Comparison of ENCODE assay signal across 8 cellular contexts in the genomic region with DNA sequence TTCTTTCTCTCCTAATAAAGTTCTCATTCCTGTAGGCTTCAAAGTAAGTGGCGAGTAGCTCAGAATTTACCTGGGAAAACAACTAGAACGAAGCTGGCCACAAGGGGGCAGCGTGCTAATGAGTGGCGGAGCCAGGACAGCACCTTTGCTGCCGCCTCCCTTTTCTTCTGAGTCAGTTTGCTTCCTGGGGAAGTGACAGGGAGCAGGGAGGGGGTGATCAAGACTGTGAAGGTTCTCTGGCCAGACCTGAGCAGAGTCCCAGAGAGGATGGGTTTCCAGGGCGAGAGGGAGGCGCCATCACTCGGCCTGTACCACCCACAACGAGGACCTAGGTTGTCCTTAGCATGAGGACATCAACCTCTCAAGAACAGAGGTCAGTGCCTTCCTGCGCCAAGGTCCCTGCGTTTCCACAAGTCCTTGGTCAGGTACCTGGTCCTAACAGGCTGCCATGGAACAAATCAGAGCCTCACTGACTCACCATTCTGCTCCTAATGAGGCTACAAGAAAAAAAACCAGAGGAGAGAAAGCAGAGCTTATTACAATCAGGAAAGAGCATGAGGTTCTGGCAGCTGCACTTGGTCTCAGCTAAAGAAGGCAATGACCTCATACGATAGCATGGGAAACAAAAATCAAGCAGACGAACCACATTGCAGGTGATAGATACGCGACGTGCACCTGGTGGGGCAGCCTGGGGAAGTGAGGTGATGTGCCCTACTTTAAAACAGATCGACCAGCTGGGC.
DNase-seq lines count a peak whose midpoint lies in the region; ATAC-seq and TF ChIP-seq lines count a peak whose summit lies in the region.

No MANE protein-coding gene starts in this region.

- H3K4me3 ChIP-seq in adipocyte (ENCODE audit: low read length) (no peak overlapping the region), heart left ventricle (peak overlapping the region in 6 of 12 donors; percentile 19 to 36 (median 27)), transverse colon (no peak overlapping the region)

- no peak for TF ChIP-seq EP300 in transverse colon (IDR thresholded peaks at IDR 0.05; ENCODE audit: low read depth)

- H3K36me3 ChIP-seq in adipocyte (ENCODE audit: control insufficient read depth, insufficient read depth, low read length, severe bottlenecking), result no peaks in the 10 kb centered on the region
- no peaks in the 10 kb centered on the region for H3K36me3 ChIP-seq in heart left ventricle
- H3K36me3 ChIP-seq in transverse colon, result no peaks in the 10 kb centered on the region

- 9 to 19% (median 15%) methylated on average over 15 to 17 of the region's 17 CpGs for WGBS in heart left ventricle, 4 donors
- 0 to 37% methylated on average over 3 to 17 of the region's 17 CpGs for WGBS in transverse colon (ENCODE audit: low coverage in 1 of 2), 2 donors

- H3K27me3 ChIP-seq in adipocyte (replicated peaks; ENCODE audit: control insufficient read depth, insufficient read depth, low read length), result no peaks in the 10 kb centered on the region
- no peaks in the 10 kb centered on the region for H3K27me3 ChIP-seq in heart left ventricle
- no peaks in the 10 kb centered on the region for H3K27me3 ChIP-seq in transverse colon

- H3K27ac ChIP-seq in heart left ventricle (peak overlapping the region; percentile 75 to 93 (median 88)), transverse colon (peak overlapping the region; percentile 78 to 88 (median 83))

- intact Hi-C loops in heart left ventricle (cut with DNase I), result loop anchor here (1.0 to 10.0 kb wide), 9 partner anchors 28 to 218 kb away; partner anchors contain the start of gene SPDYA (in 1 of the 10)
- intact Hi-C loops in posterior cingulate gyrus (cut with DNase I), result loop anchor here (2.0 kb wide), 1 partner anchor 158 kb away; no protein-coding TSS in a partner anchor
- intact Hi-C loops in transverse colon (cut with DNase I; ENCODE audit: low total_unique reads), result loop anchor here (2.0 to 5.0 kb wide), 2 partner anchors 68 to 158 kb away; no protein-coding TSS in a partner anchor

- in situ Hi-C loops in transverse colon (cut with MboI; ENCODE audit: low pct_ligation_motif_present in 1 of 4, low pct_unique_long_range_greater_than_20kb in 1 of 4, low sequenced_read_pairs in 3 of 4), result loop anchor here (5.0 to 25.0 kb wide), 4 partner anchors 160 to 618 kb away; partner anchors contain the start of genes PPP1CB (in 3 of the 4) and WDR43 (in 1 of the 4)

- peaks cover 10% of the 10 kb centered on the region for H3K4me1 ChIP-seq in adipocyte (ENCODE audit: control insufficient read depth, insufficient read depth, low read length)
- peaks cover 0 to 42% (median 18%) of the 10 kb centered on the region in 12 donors for H3K4me1 ChIP-seq in heart left ventricle
- H3K4me1 ChIP-seq in transverse colon, result peaks cover 14 to 22% (median 16%) of the 10 kb centered on the region in 4 donors

- ATAC-seq in heart left ventricle, result peak; percentile 78 to 92 (median 86)

- TF ChIP-seq POLR2A in heart left ventricle (IDR thresholded peaks at IDR 0.05) (peak in 1 of 2 donors; percentile 33), transverse colon (IDR thresholded peaks at IDR 0.05) (peak; percentile 20)

- no peaks in the 10 kb centered on the region for H3K9me3 ChIP-seq in adipocyte (ENCODE audit: control insufficient read depth, low read length)
- no peaks in the 10 kb centered on the region for H3K9me3 ChIP-seq in heart left ventricle
- H3K9me3 ChIP-seq in transverse colon, result no peaks in the 10 kb centered on the region

- TF ChIP-seq CTCF in heart left ventricle (IDR thresholded peaks at IDR 0.05), result peak; percentile 79 to 92 (median 87)
- TF ChIP-seq CTCF in transverse colon (IDR thresholded peaks at IDR 0.05), result peak; percentile 83 to 92 (median 84)

- DNase-seq in COLO829 (ENCODE audit: low spot score), result peak; percentile 89
- DNase-seq in H4 (ENCODE audit: low spot score), result peak; percentile 76
- peak; percentile 61 for DNase-seq in NCI-H146 treated with DMSO at 0.1 percent for 48 hours (lab: John Stamatoyannopoulos, UW; ENCODE audit: unreplicated experiment)
- DNase-seq in SW480 (ENCODE audit: low spot score), result peak; percentile 90
- DNase-seq in adipocyte (ENCODE audit: low read depth), result peak; percentile 93
- DNase-seq in heart left ventricle, result peak; percentile 85 to 93 (median 90)
- peak; percentile 66 to 96 (median 84) for DNase-seq in posterior cingulate gyrus
- peak; percentile 96 for DNase-seq in transverse colon

- H3K9ac ChIP-seq in adipocyte (ENCODE audit: low read length), result peak overlapping the region; percentile 5
